In genomic region chr5:178230879-178231735, GRCh38 we compare ENCODE assay signal across 8 cellular contexts. TPM values are rescaled to one million over a fixed set of nuclear protein-coding genes. Genes with fewer than 3 reads are reported as not detected.
A peak's percentile ranks its signal among the peaks of the same experiment; 100 is the strongest.
DNase-seq lines count a peak whose midpoint lies in the region; ATAC-seq and TF ChIP-seq lines count a peak whose summit lies in the region.

No MANE protein-coding gene starts in this region.

- POLR2A ChIA-PET in CD4-positive, alpha-beta T cell (lab: Charles Lee), result interaction anchor here (2.8 kb wide), 1 partner anchor 26 kb away, joined by 10 read pairs; the partner anchor contains the start of gene HNRNPAB
- POLR2A ChIA-PET in PC-3 (lab: Charles Lee; ENCODE audit: unreplicated experiment), result interaction anchor here (0.6 kb wide), 2 partner anchors 383 to 500 kb away, joined by 3 to 7 read pairs; no protein-coding TSS in a partner anchor

- TF ChIP-seq CTCF in CD4-positive, alpha-beta T cell (IDR thresholded peaks at IDR 0.05), result no peak
- no peak for TF ChIP-seq CTCF in PC-3 (conservative IDR thresholded peaks at IDR 0.05; ENCODE audit: low read depth, low read length)
- no peak for TF ChIP-seq CTCF in neural progenitor cell (IDR thresholded peaks at IDR 0.05)

- BruUV-seq in PC-3 (replicated peaks; lab: Mats Ljungman, UMichigan), result TSS peak; percentile 25

- H3F3A ChIP-seq in PC-3 (ENCODE audit: low read length, unreplicated experiment), result no peaks in the 10 kb centered on the region
- peaks cover 30% of the 10 kb centered on the region for H3F3A ChIP-seq in neural progenitor cell (ENCODE audit: low read depth)

- H3K27ac Mint-ChIP-seq in CD4-positive, alpha-beta T cell, result peak overlapping the region; percentile 76
- H3K27ac Mint-ChIP-seq in neural progenitor cell, result no peak overlapping the region

- no peaks in the 10 kb centered on the region for H4K20me1 ChIP-seq in PC-3 (ENCODE audit: low read length)
- peaks cover 26% of the 10 kb centered on the region for H4K20me1 ChIP-seq in neural progenitor cell (ENCODE audit: low read depth)

- DNase-seq in CD4-positive, alpha-beta T cell, result no peak
- DNase-seq in PC-3, result no peak
- no peak for DNase-seq in neural progenitor cell (ENCODE audit: low spot score)
- no peak for DNase-seq in kidney tubule cell (ENCODE audit: low spot score)
- DNase-seq in UCSD-AML1 (lab: John Stamatoyannopoulos, UW; ENCODE audit: unreplicated experiment), result no peak

- no peaks in the 10 kb centered on the region for H3K9me3 ChIP-seq in CD4-positive, alpha-beta T cell (ENCODE audit: control insufficient read depth, low read length)
- no peaks in the 10 kb centered on the region for H3K9me3 ChIP-seq in PC-3 (ENCODE audit: low read length)
- no peaks in the 10 kb centered on the region for H3K9me3 ChIP-seq in esophagus (ENCODE audit: control insufficient read depth in 2 of 2, insufficient read depth in 1 of 2, low read depth in 1 of 2, low read length in 1 of 2)
- no peaks in the 10 kb centered on the region for H3K9me3 ChIP-seq in neural progenitor cell (ENCODE audit: low read depth)

- H3K9ac ChIP-seq in PC-3 (ENCODE audit: low read length), result peak overlapping the region; percentile 97
- H3K9ac ChIP-seq in neural progenitor cell, result no peak overlapping the region

- H3K27me3 Mint-ChIP-seq in CD4-positive, alpha-beta T cell, result no peaks in the 10 kb centered on the region
- H3K27me3 Mint-ChIP-seq in neural progenitor cell (ENCODE audit: insufficient read depth, low read depth), result peaks cover 11% of the 10 kb centered on the region

- peaks cover 36% of the 10 kb centered on the region for H3K36me3 ChIP-seq in PC-3 (ENCODE audit: low read depth, low read length)
- peaks cover 0 to 20% of the 10 kb centered on the region in 2 donors for H3K36me3 ChIP-seq in esophagus (ENCODE audit: control insufficient read depth in 2 of 2, insufficient read depth in 2 of 2, low read length in 1 of 2)
- no peaks in the 10 kb centered on the region for H3K36me3 ChIP-seq in neural progenitor cell

- CTCF ChIA-PET in CD4-positive, alpha-beta T cell (lab: Charles Lee), result interaction anchor here (0.6 kb wide), 1 partner anchor 351 kb away, joined by 3 read pairs; no protein-coding TSS in a partner anchor
- CTCF ChIA-PET in PC-3 (lab: Charles Lee), result no interaction called here

- H3K4me1 ChIP-seq in PC-3 (ENCODE audit: insufficient read depth, low read length), result peaks cover 17% of the 10 kb centered on the region
- peaks cover 9 to 10% of the 10 kb centered on the region in 2 donors for H3K4me1 ChIP-seq in esophagus (ENCODE audit: control insufficient read depth in 2 of 2, insufficient read depth in 2 of 2, low read length in 1 of 2)
- H3K4me1 ChIP-seq in neural progenitor cell, result peaks cover 9% of the 10 kb centered on the region

- H3K27me3 ChIP-seq in CD4-positive, alpha-beta T cell (ENCODE audit: control insufficient read depth, insufficient read depth, low read length), result no peaks in the 10 kb centered on the region
- H3K27me3 ChIP-seq in PC-3 (ENCODE audit: low read length), result no peaks in the 10 kb centered on the region
- no peaks in the 10 kb centered on the region for H3K27me3 ChIP-seq in esophagus (ENCODE audit: control insufficient read depth in 1 of 2, insufficient read depth in 2 of 2, low read length in 2 of 2)
- H3K27me3 ChIP-seq in neural progenitor cell, result no peaks in the 10 kb centered on the region

- H3K4me3 ChIP-seq in PC-3 (ENCODE audit: low read length), result peak overlapping the region; percentile 96
- peak overlapping the region; percentile 59 to 78 for H3K4me3 ChIP-seq in esophagus (ENCODE audit: low read depth in 1 of 2, low read length in 2 of 2)
- H3K4me3 ChIP-seq in neural progenitor cell, result peak overlapping the region; percentile 60

- no peak for ATAC-seq in CD4-positive, alpha-beta T cell (ENCODE audit: poor library complexity)
- ATAC-seq in PC-3, result no peak
- ATAC-seq in HG03025 (IDR thresholded peaks at IDR 0.05; ENCODE audit: low FRiP score, unreplicated experiment), result no peak
- no peak for ATAC-seq in GM21423 (IDR thresholded peaks at IDR 0.05; ENCODE audit: unreplicated experiment)

- no peaks in the 10 kb centered on the region for H3K9me2 ChIP-seq in PC-3 (replicated peaks; ENCODE audit: low read length)

- H3K4me2 ChIP-seq in PC-3 (ENCODE audit: low read length) (peak overlapping the region; percentile 100), neural progenitor cell (peak overlapping the region; percentile 88)

- peaks cover 58% of the 10 kb centered on the region for H3K36me3 Mint-ChIP-seq in CD4-positive, alpha-beta T cell (ENCODE audit: low read depth)
- peaks cover 37% of the 10 kb centered on the region for H3K36me3 Mint-ChIP-seq in neural progenitor cell

- H3K9me3 Mint-ChIP-seq in CD4-positive, alpha-beta T cell, result no peaks in the 10 kb centered on the region
- H3K9me3 Mint-ChIP-seq in neural progenitor cell, result no peaks in the 10 kb centered on the region

- peak overlapping the region; percentile 84 for H3K4me3 Mint-ChIP-seq in CD4-positive, alpha-beta T cell
- H3K4me3 Mint-ChIP-seq in neural progenitor cell, result peak overlapping the region; percentile 83

- intact Hi-C loops in CD4-positive, alpha-beta T cell (cut with DNase I, micrococcal nuclease), result loop anchor here (10.0 kb wide), 2 partner anchors 354 to 1844 kb away; partner anchors contain the start of gene RNF130 (in 1 of the 2)
- intact Hi-C loops in PC-3 (cut with micrococcal nuclease), result no loop called here

- H3K4me1 Mint-ChIP-seq in CD4-positive, alpha-beta T cell (ENCODE audit: low read depth), result peaks cover 64% of the 10 kb centered on the region
- peaks cover 24% of the 10 kb centered on the region for H3K4me1 Mint-ChIP-seq in neural progenitor cell

- H3K79me2 ChIP-seq in PC-3 (ENCODE audit: low read length) (peaks cover 31% of the 10 kb centered on the region), neural progenitor cell (ENCODE audit: low read depth) (peaks cover 18% of the 10 kb centered on the region)

- H2AFZ ChIP-seq in PC-3 (ENCODE audit: low read length) (peak overlapping the region; percentile 93), neural progenitor cell (replicated peaks) (no peak overlapping the region)

- no peak overlapping the region for H3K27ac ChIP-seq in CD4-positive, alpha-beta T cell (ENCODE audit: low read depth, low read length)
- peak overlapping the region; percentile 57; the same call in 1 of the 2 replicates for H3K27ac ChIP-seq in PC-3 (ENCODE audit: low read length)
- H3K27ac ChIP-seq in esophagus (ENCODE audit: low read depth in 2 of 2, low read length in 1 of 2), result peak overlapping the region in 1 of 2 donors; percentile 94
- H3K27ac ChIP-seq in neural progenitor cell, result no peak overlapping the region

- WGBS in esophagus, 2 donors, result 56 to 61% methylated on average over 14 of the region's 14 CpGs

RNA-seq across cellular contexts. Expression of gene PHYKPL, which starts 1.5 kb away (rescaled TPM):
- 10 to 100 TPM; 90.9 to 92.8 TPM for total RNA-seq in CD4-positive, alpha-beta T cell
- total RNA-seq in PC-3 (2014; rRNA removed) (21.7 and 31.2 TPM in 2 replicates), neural progenitor cell (ENCODE audit: low replicate concordance) (20.5 and 25.9 TPM in 2 replicates)
- 10 to 100 TPM; 21.1 to 35.8 TPM for polyA plus RNA-seq in esophagus

RNA-seq across cellular contexts. Expression of gene HNRNPAB, which starts 26.8 kb away (rescaled TPM):
- 10 to 100 TPM; 63.6 to 68.9 TPM for total RNA-seq in CD4-positive, alpha-beta T cell
- total RNA-seq in PC-3 (2014; rRNA removed) (231 and 369 TPM in 2 replicates), neural progenitor cell (ENCODE audit: low replicate concordance) (186 and 195 TPM in 2 replicates)
- polyA plus RNA-seq in esophagus, result 100 to 1,000 TPM; 146 to 154 TPM

RNA-seq across cellular contexts. Expression of gene GMCL2, which starts 43.9 kb away (rescaled TPM):
- not detected for total RNA-seq in CD4-positive, alpha-beta T cell
- not detected in 2 replicates for total RNA-seq in PC-3 (2014; rRNA removed)
- not detected for polyA plus RNA-seq in esophagus
- total RNA-seq in neural progenitor cell (ENCODE audit: low replicate concordance), result not detected in 2 replicates
